19 cellular contexts compared by ENCODE assay signal in genomic region chr2:144554811-144555210, GRCh38.
"Had no signal": no experiment of that assay in that cellular context is flagged by ENCODE, and none has a peak within 500 bp of the region (broad histone marks: within the 10 kb centered on the region; RNA-seq: fewer than 3 reads in every experiment).

No MANE protein-coding gene starts in this region.

- H3K4me3 Mint-ChIP-seq: activated B cell treated with CpG ODN at 0.5 μM for 24 hours; activated CD8-positive, alpha-beta T cell treated with anti-CD3 and anti-CD28 coated beads for 36 hours; activated T-cell treated with anti-CD3 and anti-CD28 coated beads, Interleukin-2, amount 50 U/mL, for 4 hours; naive thymus-derived CD8-positive, alpha-beta T cell had no signal

- H3K27me3 Mint-ChIP-seq: activated B cell treated with CpG ODN at 0.5 μM for 24 hours; naive thymus-derived CD8-positive, alpha-beta T cell had no signal

- H3K27me3 ChIP-seq: tibial nerve had no signal

- H3K36me3 Mint-ChIP-seq: naive thymus-derived CD8-positive, alpha-beta T cell had no signal

- H3K27ac ChIP-seq: coronary artery, skin epidermis had no signal

- H3K9me3 ChIP-seq: tibial nerve had no signal

- H3K36me3 ChIP-seq: tibial nerve had no signal

- ATAC-seq: activated CD8-positive, alpha-beta T cell treated with anti-CD3 and anti-CD28 coated beads for 36 hours; activated T-cell treated with anti-CD3 and anti-CD28 coated beads, Interleukin-2, amount 50 U/mL, for 4 hours; naive thymus-derived CD8-positive, alpha-beta T cell had no signal

- H3K27ac Mint-ChIP-seq: activated B cell treated with CpG ODN at 0.5 μM for 24 hours; activated CD8-positive, alpha-beta T cell treated with anti-CD3 and anti-CD28 coated beads for 36 hours; naive thymus-derived CD8-positive, alpha-beta T cell had no signal

- H3K4me3 ChIP-seq: coronary artery, skin epidermis, tibial nerve had no signal

- H3K9me3 Mint-ChIP-seq: activated B cell treated with CpG ODN at 0.5 μM for 24 hours; activated CD8-positive, alpha-beta T cell treated with anti-CD3 and anti-CD28 coated beads for 36 hours; activated T-cell treated with anti-CD3 and anti-CD28 coated beads, Interleukin-2, amount 50 U/mL, for 4 hours had no signal

- DNase-seq: activated B cell treated with CpG ODN at 0.5 μM for 24 hours; activated CD4-positive, alpha-beta T cell treated with anti-CD3 and anti-CD28 coated beads for 48 hours; activated CD8-positive, alpha-beta T cell treated with anti-CD3 and anti-CD28 coated beads for 36 hours; activated effector memory CD4-positive, alpha-beta T cell treated with Interleukin-2 at 50 U/mL for 16 hours; activated naive CD4-positive, alpha-beta T cell treated with anti-CD3 and anti-CD28 coated beads, Interleukin-2, amount 50 U/mL, for 16 hours; activated T-cell treated with anti-CD3 and anti-CD28 coated beads, Interleukin-2, amount 50 U/mL, for 4 hours; central memory CD4-positive, alpha-beta T cell; effector CD4-positive, alpha-beta T cell; foreskin melanocyte; head of caudate nucleus; kidney glomerular epithelial cell; mesenchymal stem cell; naive thymus-derived CD8-positive, alpha-beta T cell; stimulated activated CD4-positive, alpha-beta T cell treated with anti-CD3 and anti-CD28 coated beads, Interleukin-4, amount 100 ng/mL, for 24 hours; stimulated activated naive CD4-positive, alpha-beta T cell treated with Interleukin-2 at 50 U/mL for 16 hours; substantia nigra had no signal
